Comparison of ENCODE assay signal across 16 cellular contexts in the genomic region with DNA sequence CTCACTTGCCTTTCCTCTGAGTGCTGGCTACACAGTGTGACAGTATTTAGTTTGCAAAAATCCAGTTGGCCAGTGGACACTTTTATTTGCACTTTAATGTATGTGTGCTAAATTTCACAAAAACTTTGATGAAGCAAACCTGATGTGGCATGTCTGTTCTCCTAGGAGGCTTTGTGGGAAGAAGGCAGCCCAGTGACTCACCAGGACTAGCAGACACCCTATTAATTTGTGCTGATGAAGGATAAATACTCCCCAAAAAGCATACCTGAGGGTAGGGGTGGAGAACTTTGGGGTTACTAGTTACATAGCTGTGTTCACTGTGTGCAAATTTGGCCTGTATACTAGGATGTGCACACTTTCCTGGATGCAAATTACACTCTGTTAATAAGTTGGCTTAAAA.
"Had no signal": no experiment of that assay in that cellular context is flagged by ENCODE, and none has a peak within 500 bp of the region (broad histone marks: within the 10 kb centered on the region; RNA-seq: fewer than 3 reads in every experiment).

No MANE protein-coding gene starts in this region.

- H3K4me3 ChIP-seq: esophagus muscularis mucosa, heart left ventricle, left lung, neural progenitor cell, ovary had no signal

- H3K27me3 ChIP-seq: esophagus muscularis mucosa, heart left ventricle, left lung, neural progenitor cell, ovary had no signal

- H3K4me2 ChIP-seq: neural progenitor cell had no signal

- DNase-seq: activated CD4-positive, alpha-beta T cell treated with anti-CD3 and anti-CD28 coated beads for 36 hours; activated CD8-positive, alpha-beta memory T cell treated with anti-CD3 and anti-CD28 coated beads, Interleukin-2, amount 50 U/mL, for 48 hours; activated gamma-delta T cell treated with Interleukin-2 at 50 U/mL for 16 hours; effector memory CD8-positive, alpha-beta T cell; heart left ventricle; left lung; naive B cell; ovary; stimulated activated CD4-positive, alpha-beta T cell treated with anti-CD3 and anti-CD28 coated beads, Interleukin-12 subunit alpha, Interleukin-12 subunit beta, amount 100 ng/mL, for 4 hours; stimulated activated CD4-positive, alpha-beta T cell treated with anti-CD3 and anti-CD28 coated beads, Interleukin-2, amount 100 ng/mL, for 24 hours; T-helper 17 cell; WERI-Rb-1 had no signal

- H3K9ac ChIP-seq: neural progenitor cell had no signal

- H3K36me3 ChIP-seq: neural progenitor cell, ovary had no signal

- H2AFZ ChIP-seq: neural progenitor cell had no signal

- H3K4me1 ChIP-seq: neural progenitor cell had no signal

- FAIRE-seq: frontal cortex, islet of Langerhans had no signal

- H3K9me3 ChIP-seq: esophagus muscularis mucosa, heart left ventricle, left lung, ovary had no signal

- H3K27ac ChIP-seq: esophagus muscularis mucosa, heart left ventricle, left lung, neural progenitor cell, ovary, WERI-Rb-1 had no signal
